8 cellular contexts compared by ENCODE assay signal in the genomic region with DNA sequence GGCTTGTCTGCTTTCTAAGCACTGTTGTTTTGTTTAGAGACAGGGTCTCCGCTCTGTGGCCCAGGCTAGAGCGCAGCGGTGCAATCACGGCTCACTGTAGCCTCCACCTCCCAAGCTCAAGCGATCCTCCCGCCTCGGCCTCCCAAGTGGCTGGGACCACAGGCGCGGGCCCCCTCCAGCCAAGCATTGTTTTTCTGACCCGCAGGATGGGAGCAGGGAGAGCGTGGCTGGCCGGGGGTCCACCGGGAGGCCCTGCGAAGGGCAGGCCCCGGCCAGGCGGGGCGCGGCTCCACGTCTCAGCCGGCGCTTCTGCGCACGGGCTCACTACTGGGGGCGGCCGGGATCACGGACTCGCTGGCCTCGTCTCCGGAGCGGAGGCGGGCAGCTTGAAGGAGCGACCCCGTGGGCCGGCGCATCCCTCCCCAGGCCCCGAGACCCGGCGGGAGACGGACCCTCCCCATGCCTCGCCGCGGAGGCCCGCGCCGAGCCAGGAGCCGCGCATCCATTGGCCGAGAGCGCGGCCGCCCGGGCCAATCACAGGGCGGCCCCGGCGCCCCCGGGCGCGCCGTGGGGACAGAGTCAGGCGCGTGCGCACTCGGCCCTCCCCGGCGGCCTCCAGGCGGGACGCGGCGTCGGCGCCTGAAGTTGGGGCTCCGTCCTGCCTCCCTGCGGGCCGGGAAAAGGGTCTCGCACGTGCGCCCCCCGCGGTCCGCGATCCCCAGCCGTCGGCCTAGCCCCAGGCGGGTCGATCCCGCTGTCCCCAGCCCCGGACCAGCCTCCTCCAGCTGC. TPM values are rescaled to one million over a fixed set of nuclear protein-coding genes. Genes with fewer than 3 reads are reported as not detected.
DNase-seq lines count a peak whose midpoint lies in the region; FAIRE-seq and TF ChIP-seq lines count a peak whose summit lies in the region.

No MANE protein-coding gene starts in this region.

- DNase-seq in HUDEP-2 (lab: John Stamatoyannopoulos, UW; ENCODE audit: unreplicated experiment in 76 of 76) (peak in 63 of 76 experiments; percentile 12 to 83 (median 57)), RCC 7860 (ENCODE audit: low spot score) (peak; percentile 33), globus pallidus (ENCODE audit: low spot score) (peak; percentile 70), suprapubic skin (ENCODE audit: low spot score in 2 of 2) (no peak), NCI-H2029 (lab: John Stamatoyannopoulos, UW) (no peak)
- DNase-seq in activated naive CD4-positive, alpha-beta T cell treated with Interleukin-2 at 50 U/mL for 16 hours: peak; percentile 80

- TF ChIP-seq EP300 in suprapubic skin (IDR thresholded peaks at IDR 0.05): no peak

- FAIRE-seq in RCC 7860 (lab: Jason Lieb, UNC): no peak

- TF ChIP-seq CTCF in neutrophil (IDR thresholded peaks at IDR 0.05): no peak
- TF ChIP-seq CTCF in suprapubic skin (IDR thresholded peaks at IDR 0.05): no peak

- 75% methylated on average over 10 of the region's 87 CpGs for WGBS in suprapubic skin

- H3K27ac ChIP-seq in neutrophil: no peak overlapping the region
- peak overlapping the region; percentile 77 for H3K27ac ChIP-seq in suprapubic skin

- H3K9me3 ChIP-seq in neutrophil: no peaks in the 10 kb centered on the region
- no peaks in the 10 kb centered on the region for H3K9me3 ChIP-seq in suprapubic skin

- peaks cover 97% of the 10 kb centered on the region for H3K27me3 ChIP-seq in neutrophil
- peaks cover 20% of the 10 kb centered on the region for H3K27me3 ChIP-seq in suprapubic skin

- peaks cover 30% of the 10 kb centered on the region in 2 experiments for H3K4me1 ChIP-seq in neutrophil (ENCODE audit: control insufficient read depth in 1 of 2, insufficient read depth in 1 of 2, low read depth in 1 of 2, low read length in 1 of 2)
- H3K4me1 ChIP-seq in suprapubic skin: peaks cover 37% of the 10 kb centered on the region

- H3K36me3 ChIP-seq in neutrophil (no peaks in the 10 kb centered on the region), suprapubic skin (no peaks in the 10 kb centered on the region)

- TF ChIP-seq POLR2A in GM10847 (IDR thresholded peaks at IDR 0.05; ENCODE audit: extremely low read depth, insufficient read length) (peak; percentile 44), suprapubic skin (IDR thresholded peaks at IDR 0.05) (no peak)

- H3K4me3 ChIP-seq in neutrophil (ENCODE audit: low read depth in 1 of 2, low read length in 1 of 2): peak overlapping the region; percentile 61 to 62
- H3K4me3 ChIP-seq in suprapubic skin: peak overlapping the region; percentile 69

RNA-seq across cellular contexts. Expression of a gene that starts 24.9 kb away (rescaled TPM):
- total RNA-seq in suprapubic skin: 1,000 to 10,000 TPM; 2,659 to 6,485 (median 4,163) TPM

RNA-seq across cellular contexts. Expression of a gene that starts 40.5 kb away (rescaled TPM):
- 1 to 10 TPM in 3 of 4 donors, under 1 TPM in 1; 0.52 to 4.7 (median 3.3) TPM for total RNA-seq in suprapubic skin

Comparison
In these comparisons a context has a peak if more than half of its experiments do, and no peak if none do; other contexts are left out.
1. DNase-seq: peak in HUDEP-2 (63 of 76), RCC 7860 (single experiment), activated naive CD4-positive, alpha-beta T cell treated with Interleukin-2 at 50 U/mL for 16 hours (single experiment) and globus pallidus (single experiment); none in suprapubic skin (0 of 2) and NCI-H2029 (single experiment).